ENCODE assay signal across 8 cellular contexts in genomic region chr1:243598433-243598832, GRCh38.
DNase-seq lines count a peak whose midpoint lies in the region; ATAC-seq and TF ChIP-seq lines count a peak whose summit lies in the region.

No MANE protein-coding gene starts in this region.

- peak overlapping the region; percentile 73 for H3K27ac ChIP-seq in PC-3 (ENCODE audit: low read length)

- peak; percentile 15 for DNase-seq in stimulated activated CD4-positive, alpha-beta T cell treated with anti-CD3 and anti-CD28 coated beads, Interleukin-1b, Interleukin-23, amount 100 ng/mL, for 48 hours
- DNase-seq in stimulated activated CD4-positive, alpha-beta T cell treated with anti-CD3 and anti-CD28 coated beads, Interleukin-4, amount 100 ng/mL, for 1 hour: no peak
- DNase-seq in PC-3 (peak; percentile 94), NCI-H510A treated with DMSO at 0.1 percent for 48 hours (lab: John Stamatoyannopoulos, UW) (no peak), dermis blood vessel endothelial cell (no peak)
- DNase-seq in central memory CD8-positive, alpha-beta T cell (ENCODE audit: low spot score in 2 of 2): no peak
- peak in 1 of 2 donors; percentile 19 for DNase-seq in stimulated activated naive CD8-positive, alpha-beta T cell treated with anti-CD3 and anti-CD28 coated beads, Interleukin-15, amount 100 ng/mL, for 72 hours

- POLR2A ChIA-PET in PC-3 (lab: Charles Lee; ENCODE audit: unreplicated experiment): no interaction called here

- H3K27ac Mint-ChIP-seq in central memory CD8-positive, alpha-beta T cell (ENCODE audit: low read depth): peak overlapping the region; percentile 26
- H3K27ac Mint-ChIP-seq in stimulated activated naive CD8-positive, alpha-beta T cell treated with anti-CD3 and anti-CD28 coated beads, Interleukin-15, amount 100 ng/mL, for 72 hours: no peak overlapping the region

- peak; percentile 94 for ATAC-seq in PC-3
- ATAC-seq in central memory CD8-positive, alpha-beta T cell (replicated peaks; ENCODE audit: extremely low read depth, poor library complexity, severe bottlenecking): peak; percentile 48
- peak; percentile 84 for ATAC-seq in stimulated activated naive CD8-positive, alpha-beta T cell treated with anti-CD3 and anti-CD28 coated beads, Interleukin-15, amount 100 ng/mL, for 72 hours
- ATAC-seq in HG03039 (IDR thresholded peaks at IDR 0.05; ENCODE audit: unreplicated experiment): no peak

- H3K79me2 ChIP-seq in PC-3 (ENCODE audit: low read length): no peaks in the 10 kb centered on the region

- no peaks in the 10 kb centered on the region for H3K27me3 ChIP-seq in PC-3 (ENCODE audit: low read length)

- H3K4me1 ChIP-seq in PC-3 (ENCODE audit: insufficient read depth, low read length): peaks cover 42% of the 10 kb centered on the region

- no peak overlapping the region for H2AFZ ChIP-seq in PC-3 (ENCODE audit: low read length)

- CTCF ChIA-PET in PC-3 (lab: Charles Lee): no interaction called here

- H3K27me3 Mint-ChIP-seq in central memory CD8-positive, alpha-beta T cell: no peaks in the 10 kb centered on the region
- H3K27me3 Mint-ChIP-seq in stimulated activated naive CD8-positive, alpha-beta T cell treated with anti-CD3 and anti-CD28 coated beads, Interleukin-15, amount 100 ng/mL, for 72 hours: no peaks in the 10 kb centered on the region

- no peaks in the 10 kb centered on the region for H4K20me1 ChIP-seq in PC-3 (ENCODE audit: low read length)

- peak overlapping the region; percentile 24; the same call in 1 of the 2 replicates for H3K9ac ChIP-seq in PC-3 (ENCODE audit: low read length)

- H3K9me3 Mint-ChIP-seq in central memory CD8-positive, alpha-beta T cell: peaks cover 8% of the 10 kb centered on the region
- H3K9me3 Mint-ChIP-seq in stimulated activated naive CD8-positive, alpha-beta T cell treated with anti-CD3 and anti-CD28 coated beads, Interleukin-15, amount 100 ng/mL, for 72 hours: peaks cover 4 to 5% of the 10 kb centered on the region in 2 donors

- peaks cover 6% of the 10 kb centered on the region; the same call in 1 of the 2 replicates for H3K36me3 ChIP-seq in PC-3 (ENCODE audit: low read depth, low read length)

- H3K4me3 Mint-ChIP-seq in central memory CD8-positive, alpha-beta T cell: no peak overlapping the region
- H3K4me3 Mint-ChIP-seq in stimulated activated naive CD8-positive, alpha-beta T cell treated with anti-CD3 and anti-CD28 coated beads, Interleukin-15, amount 100 ng/mL, for 72 hours: peak overlapping the region; percentile 23 to 33

- H3K9me3 ChIP-seq in PC-3 (ENCODE audit: low read length): no peaks in the 10 kb centered on the region

- no peaks in the 10 kb centered on the region for H3K9me2 ChIP-seq in PC-3 (replicated peaks; ENCODE audit: low read length)

- peak overlapping the region; percentile 58 for H3K4me2 ChIP-seq in PC-3 (ENCODE audit: low read length)

- H3K4me3 ChIP-seq in PC-3 (ENCODE audit: low read length): no peak overlapping the region

- BruUV-seq in PC-3 (replicated peaks; lab: Mats Ljungman, UMichigan): no TSS peak

- H3K36me3 Mint-ChIP-seq in central memory CD8-positive, alpha-beta T cell (ENCODE audit: insufficient read depth): peaks cover 7% of the 10 kb centered on the region

- intact Hi-C loops in PC-3 (cut with micrococcal nuclease): no loop called here

- H3K4me1 Mint-ChIP-seq in central memory CD8-positive, alpha-beta T cell: peaks cover 27% of the 10 kb centered on the region
- H3K4me1 Mint-ChIP-seq in stimulated activated naive CD8-positive, alpha-beta T cell treated with anti-CD3 and anti-CD28 coated beads, Interleukin-15, amount 100 ng/mL, for 72 hours: peaks cover 29% of the 10 kb centered on the region

- H3F3A ChIP-seq in PC-3 (ENCODE audit: low read length, unreplicated experiment): peaks cover 8% of the 10 kb centered on the region

- TF ChIP-seq CTCF in PC-3 (conservative IDR thresholded peaks at IDR 0.05; ENCODE audit: low read depth, low read length): no peak

Comparison
In these comparisons a context has a peak if more than half of its experiments do, and no peak if none do; other contexts are left out.
1. DNase-seq: peak in stimulated activated CD4-positive, alpha-beta T cell treated with anti-CD3 and anti-CD28 coated beads, Interleukin-1b, Interleukin-23, amount 100 ng/mL, for 48 hours (single experiment) and PC-3 (single experiment); none in stimulated activated CD4-positive, alpha-beta T cell treated with anti-CD3 and anti-CD28 coated beads, Interleukin-4, amount 100 ng/mL, for 1 hour (single experiment), central memory CD8-positive, alpha-beta T cell (0 of 2), NCI-H510A treated with DMSO at 0.1 percent for 48 hours (single experiment) and dermis blood vessel endothelial cell (single experiment).